9 cellular contexts compared by ENCODE assay signal in the genomic region with DNA sequence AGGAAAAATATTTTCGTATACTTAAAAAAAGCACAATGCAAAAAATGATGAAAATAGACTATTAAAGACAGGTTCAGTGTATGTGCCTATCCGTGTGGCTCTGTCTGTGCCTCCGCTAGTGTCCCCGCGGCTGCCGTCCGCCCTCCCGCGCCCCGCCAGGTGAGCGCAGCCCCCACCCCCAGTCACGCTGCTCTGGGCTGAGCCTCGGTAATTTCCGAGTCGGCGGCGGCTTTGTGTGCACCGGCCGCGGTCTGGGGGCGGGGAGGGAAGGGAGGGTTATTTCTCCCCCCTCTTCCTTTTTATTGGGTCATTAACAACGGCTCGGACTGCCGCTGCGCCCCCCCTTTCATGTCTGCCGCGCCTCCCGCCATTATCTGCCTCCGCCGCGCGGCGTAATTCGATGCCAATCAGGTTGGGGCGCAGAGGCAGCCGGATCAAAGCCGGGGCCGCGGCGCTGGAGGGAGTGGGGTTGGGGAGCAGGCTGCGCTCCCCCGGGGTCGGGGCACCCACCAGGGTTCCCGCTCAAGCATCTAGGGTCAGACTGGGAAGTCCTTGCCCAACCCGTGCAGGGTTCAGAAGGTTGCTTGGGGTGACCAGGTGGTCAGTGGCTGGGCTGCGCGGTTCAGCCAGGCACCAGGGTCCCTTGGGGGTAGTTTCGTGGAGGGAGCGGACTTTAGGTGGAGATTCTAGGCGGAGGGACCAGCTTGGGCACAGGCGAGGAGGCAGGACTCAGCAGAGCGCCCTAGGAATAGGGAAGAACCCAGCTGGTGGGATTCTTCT. TPM values are rescaled to one million over a fixed set of nuclear protein-coding genes. Genes with fewer than 3 reads are reported as not detected.
DNase-seq lines count a peak whose midpoint lies in the region; TF ChIP-seq lines count a peak whose summit lies in the region.
"Had no signal": no experiment of that assay in that cellular context is flagged by ENCODE, and none has a peak within 500 bp of the region (broad histone marks: within the 10 kb centered on the region; RNA-seq: fewer than 3 reads in every experiment).

No MANE protein-coding gene starts in this region.

- dilution Hi-C loops in mammary epithelial cell (cut with HindIII; ENCODE audit: low sequenced_read_pairs) = loop anchor here (5.0 kb wide), 1 partner anchor 124 kb away; no protein-coding TSS in a partner anchor

- WGBS in mammary epithelial cell (ENCODE audit: low coverage, missing lambda C conversion rate) = 18% methylated on average over 14 of the region's 52 CpGs

- H3K9me3 ChIP-seq in HUES48 (ENCODE audit: control insufficient read depth, insufficient read depth, low read length) = no peaks in the 10 kb centered on the region
- no peaks in the 10 kb centered on the region for H3K9me3 ChIP-seq in mammary epithelial cell (replicated peaks; ENCODE audit: insufficient read depth, low read length)

- H3K4me1 ChIP-seq in HUES48 (ENCODE audit: control insufficient read depth, insufficient read depth, low read length) = peaks cover 7% of the 10 kb centered on the region
- H3K4me1 ChIP-seq in mammary epithelial cell (ENCODE audit: insufficient read depth, low read length) = no peaks in the 10 kb centered on the region

- H3K4me3 ChIP-seq in HUES48 (ENCODE audit: low read depth, low read length) (peak overlapping the region; percentile 56), mammary epithelial cell (replicated peaks in 1 of 3; ENCODE audit: insufficient read depth in 1 of 3, low read depth in 2 of 3, low read length in 3 of 3) (peak overlapping the region in 2 of 3 experiments; percentile 7 to 21)

- H3K27ac Mint-ChIP-seq in neural crest cell (ENCODE audit: unreplicated experiment) = no peak overlapping the region
- H3K27ac Mint-ChIP-seq in HFFc6 = no peak overlapping the region

- H3K36me3 ChIP-seq in HUES48 (ENCODE audit: control insufficient read depth, insufficient read depth, low read length) (no peaks in the 10 kb centered on the region), mammary epithelial cell (ENCODE audit: insufficient read depth, low read length) (no peaks in the 10 kb centered on the region)

- in situ Hi-C loops in mammary epithelial cell (cut with MboI; ENCODE audit: low sequenced_read_pairs in 2 of 2) = no loop called here

- H3K36me3 Mint-ChIP-seq in neural crest cell (ENCODE audit: low read depth) (no peaks in the 10 kb centered on the region), HFFc6 (ENCODE audit: low read depth) (no peaks in the 10 kb centered on the region)

- TF ChIP-seq CTCF in mammary epithelial cell (conservative IDR thresholded peaks at IDR 0.05 in 1 of 2, IDR thresholded peaks at IDR 0.05 in 1 of 2; ENCODE audit: extremely low read depth in 1 of 2, insufficient read depth in 1 of 2, low read depth in 1 of 2, low read length in 2 of 2) = no peak
- no peak for TF ChIP-seq CTCF in neural crest cell (conservative IDR thresholded peaks at IDR 0.05)
- TF ChIP-seq CTCF in HFFc6 (IDR thresholded peaks at IDR 0.05) = no peak

- H3K27me3 ChIP-seq in HUES48 (ENCODE audit: control insufficient read depth, insufficient read depth, low read length) = peaks cover 88% of the 10 kb centered on the region
- no peaks in the 10 kb centered on the region for H3K27me3 ChIP-seq in mammary epithelial cell (ENCODE audit: insufficient read depth, low read length)

- BruUV-seq in mammary epithelial cell (replicated peaks; lab: Mats Ljungman, UMichigan) = no TSS peak

- H3K9me3 Mint-ChIP-seq in neural crest cell (no peaks in the 10 kb centered on the region), HFFc6 (no peaks in the 10 kb centered on the region; the same call in 1 of the 2 replicates)

- H3K4me3 Mint-ChIP-seq in neural crest cell (peak overlapping the region; percentile 69), HFFc6 (no peak overlapping the region)

- H2AFZ ChIP-seq in mammary epithelial cell (ENCODE audit: low read depth, low read length) = peak overlapping the region; percentile 28

- intact Hi-C loops in mammary epithelial cell (cut with micrococcal nuclease) = no loop called here

- H3K27ac ChIP-seq in HUES48 (ENCODE audit: low read depth, low read length) = no peak overlapping the region
- no peak overlapping the region for H3K27ac ChIP-seq in mammary epithelial cell (ENCODE audit: insufficient read depth, low read depth, low read length)
- H3K27ac ChIP-seq: 22Rv1 had no signal

- no peaks in the 10 kb centered on the region for H4K20me1 ChIP-seq in mammary epithelial cell (ENCODE audit: insufficient read depth, low read length)

- no peaks in the 10 kb centered on the region for H3K79me2 ChIP-seq in mammary epithelial cell (ENCODE audit: insufficient read depth, low read length)

- H3K9ac ChIP-seq in HUES48 (ENCODE audit: low read depth, low read length) (no peak overlapping the region), mammary epithelial cell (ENCODE audit: insufficient read depth, low read length) (no peak overlapping the region)

- peaks cover 32% of the 10 kb centered on the region for H3K27me3 Mint-ChIP-seq in neural crest cell (ENCODE audit: low read depth)
- peaks cover 17% of the 10 kb centered on the region for H3K27me3 Mint-ChIP-seq in HFFc6 (ENCODE audit: insufficient read depth)

- H3K4me1 Mint-ChIP-seq in neural crest cell (peaks cover 55% of the 10 kb centered on the region), HFFc6 (ENCODE audit: low read depth) (peaks cover 18% of the 10 kb centered on the region)

- CTCF ChIA-PET in mammary epithelial cell (lab: Charles Lee; ENCODE audit: low non-redundant PET) = no interaction called here

- DNase-seq in DMS 273 (lab: John Stamatoyannopoulos, UW; ENCODE audit: unreplicated experiment) = peak; percentile 63
- DNase-seq in DMS 273 treated with DMSO at 0.1 percent for 48 hours (lab: John Stamatoyannopoulos, UW) = no peak
- DNase-seq in mammary epithelial cell = no peak
- DNase-seq in neural crest cell (ENCODE audit: low read depth, low spot score) = peak; percentile 30
- no peak for DNase-seq in HFFc6
- no peak for DNase-seq in COLO829 (ENCODE audit: low spot score)
- no peak for DNase-seq in NCI-H1694 (lab: John Stamatoyannopoulos, UW)

- peak overlapping the region; percentile 67 for H3K4me2 ChIP-seq in mammary epithelial cell (ENCODE audit: insufficient read depth, low read depth, low read length)

RNA-seq across cellular contexts. Expression of gene PSD2, which starts 39.5 kb away (rescaled TPM):
- under 1 TPM; under 0.01 to 0.07 TPM for total RNA-seq in mammary epithelial cell
- polyA plus RNA-seq in mammary epithelial cell = not detected
- polyA minus RNA-seq in mammary epithelial cell = not detected
- total RNA-seq in neural crest cell = 0.66 and 0.68 TPM in 2 replicates
- total RNA-seq in HFFc6 (2021; fragmentation: NEBNext Ultra II Directional; extraction: Animal tissue kit (Norgen Biotek cat#: 25700)) = under 1 TPM in 5 of 6 experiments, not detected in 1; 0.02 to 0.14 (median 0.07) TPM

Comparison
In these comparisons a context has a peak if more than half of its experiments do, and no peak if none do; other contexts are left out.
1. DNase-seq: peak in DMS 273 (single experiment) and neural crest cell (single experiment); none in DMS 273 treated with DMSO at 0.1 percent for 48 hours (single experiment), mammary epithelial cell (single experiment), HFFc6 (single experiment), COLO829 (single experiment) and NCI-H1694 (single experiment).